ENCODE assay signal across 9 cellular contexts in genomic region chr20:64223526-64224067, GRCh38. TPM values are rescaled to one million over a fixed set of nuclear protein-coding genes. Genes with fewer than 3 reads are reported as not detected.
DNase-seq lines count a peak whose midpoint lies in the region; TF ChIP-seq lines count a peak whose summit lies in the region.
"Had no signal": no experiment of that assay in that cellular context is flagged by ENCODE, and none has a peak within 500 bp of the region (broad histone marks: within the 10 kb centered on the region; RNA-seq: fewer than 3 reads in every experiment).

No MANE protein-coding gene starts in this region.

- no peaks in the 10 kb centered on the region for H3K27me3 Mint-ChIP-seq in neural crest cell (ENCODE audit: low read depth)

- H3K4me1 Mint-ChIP-seq in neural crest cell, result peaks cover 39% of the 10 kb centered on the region

- TF ChIP-seq CTCF in epithelial cell of proximal tubule (conservative IDR thresholded peaks at IDR 0.05; ENCODE audit: low read depth, low read length) (peak; percentile 51), neural crest cell (conservative IDR thresholded peaks at IDR 0.05) (peak; percentile 55)

- no peaks in the 10 kb centered on the region for H3K36me3 Mint-ChIP-seq in neural crest cell (ENCODE audit: low read depth)

- DNase-seq in EH (ENCODE audit: low read depth), result peak; percentile 11
- peak; percentile 31 for DNase-seq in NCI-H345 (lab: John Stamatoyannopoulos, UW)
- DNase-seq in epithelial cell of proximal tubule (ENCODE audit: low read depth), result peak; percentile 10
- DNase-seq in neural crest cell (ENCODE audit: low read depth, low spot score), result peak; percentile 66
- DNase-seq in OCI-M1 (lab: John Stamatoyannopoulos, UW), result no peak
- no peak for DNase-seq in HPDE6-E6E7 (ENCODE audit: extremely low spot score)
- DNase-seq in putamen (ENCODE audit: low spot score), result no peak
- DNase-seq in A172 (ENCODE audit: low spot score), result no peak
- DNase-seq: SHP77 treated with DMSO at 0.1 percent for 48 hours had no signal

- peak overlapping the region; percentile 35 for H3K27ac Mint-ChIP-seq in neural crest cell (ENCODE audit: unreplicated experiment)

- no peaks in the 10 kb centered on the region for H3K9me3 Mint-ChIP-seq in neural crest cell

- H3K4me3 ChIP-seq in epithelial cell of proximal tubule (ENCODE audit: low read depth, low read length), result no peak overlapping the region

- no peak overlapping the region for H3K4me3 Mint-ChIP-seq in neural crest cell

RNA-seq across cellular contexts. Expression of gene PCMTD2, which starts 32.0 kb away (rescaled TPM):
- total RNA-seq in epithelial cell of proximal tubule (15.9 and 44.7 TPM in 2 replicates), neural crest cell (61.6 and 65.4 TPM in 2 replicates)
- total RNA-seq in A172 (2014; rRNA removed; shearing (Covaris generic)), result 42.4 and 78.3 TPM in 2 replicates

RNA-seq across cellular contexts. Expression of gene MYT1, which starts 59.3 kb away (rescaled TPM):
- total RNA-seq in epithelial cell of proximal tubule (not detected in 2 replicates), neural crest cell (4.0 and 4.3 TPM in 2 replicates)
- 2.4 TPM in 2 replicates for total RNA-seq in A172 (2014; rRNA removed; shearing (Covaris generic))

Comparison
In these comparisons a context has a peak if more than half of its experiments do, and no peak if none do; other contexts are left out.
1. DNase-seq: peak in EH (single experiment), NCI-H345 (single experiment), epithelial cell of proximal tubule (single experiment) and neural crest cell (single experiment); none in OCI-M1 (single experiment), HPDE6-E6E7 (single experiment), putamen (single experiment) and A172 (single experiment).